Comparison of ENCODE assay signal across 26 cellular contexts in genomic region chr5:133415906-133416305, GRCh38.
"Had no signal": no experiment of that assay in that cellular context is flagged by ENCODE, and none has a peak within 500 bp of the region (broad histone marks: within the 10 kb centered on the region; RNA-seq: fewer than 3 reads in every experiment).

No MANE protein-coding gene starts in this region.

- DNase-seq: stimulated activated CD4-positive, alpha-beta T cell treated with anti-CD3 and anti-CD28 coated beads, Interleukin-2, amount 100 ng/mL, for 48 hours; stimulated activated CD4-positive, alpha-beta T cell treated with anti-CD3 and anti-CD28 coated beads, Interleukin-4, amount 100 ng/mL, for 1 hour; stimulated activated CD4-positive, alpha-beta T cell treated with anti-CD3 and anti-CD28 coated beads, Interleukin-4, amount 100 ng/mL, for 24 hours; stimulated activated CD4-positive, alpha-beta T cell treated with anti-CD3 and anti-CD28 coated beads, Interleukin-4, amount 100 ng/mL, for 4 hours; stimulated activated CD8-positive, alpha-beta memory T cell treated with anti-CD3 and anti-CD28 coated beads, Interleukin-4, amount 100 ng/mL, for 48 hours; stimulated activated naive B cell treated with anti-CD40 and anti-IgM and Interleukin-4, amounts not matched to agents 10 μg/mL and 1 μg/mL and 100 μg/mL, for 72 hours; stimulated activated naive CD4-positive, alpha-beta T cell; stimulated activated naive CD4-positive, alpha-beta T cell treated with Interleukin-2 at 50 U/mL for 16 hours; stimulated activated naive CD8-positive, alpha-beta T cell treated with anti-CD3 and anti-CD28 coated beads, Interleukin-15, amount 100 ng/mL, for 72 hours; stimulated activated naive CD8-positive, alpha-beta T cell treated with anti-CD3 and anti-CD28 coated beads, Interleukin-15, Interleukin-2, amounts not matched to agents 100 U/mL and 50 U/mL, for 24 hours; stomach; substantia nigra; testis; thyroid gland; tibial artery; transverse colon; trophoblast cell; upper lobe of left lung; upper lobe of right lung; uterus had no signal

- H3K27me3 ChIP-seq: suprapubic skin, testis, thyroid gland, tibial nerve, upper lobe of left lung, upper lobe of right lung, uterus, vagina had no signal

- ATAC-seq: stimulated activated effector memory CD8-positive, alpha-beta T cell treated with anti-CD3 and anti-CD28 coated beads, Interleukin-12 subunit alpha, Interleukin-12 subunit beta, amount 100 ng/mL, for 72 hours; stimulated activated memory B cell treated with anti-CD40 and anti-IgM and Interleukin-4, amounts not matched to agents 10 μg/mL and 1 μg/mL and 100 μg/mL, for 72 hours; stimulated activated naive B cell treated with anti-CD40 and anti-IgM and Interleukin-4, amounts not matched to agents 10 μg/mL and 1 μg/mL and 100 μg/mL, for 72 hours; stimulated activated naive CD8-positive, alpha-beta T cell treated with anti-CD3 and anti-CD28 coated beads, Interleukin-15, amount 100 ng/mL, for 72 hours; stimulated activated naive CD8-positive, alpha-beta T cell treated with anti-CD3 and anti-CD28 coated beads, Interleukin-15, Interleukin-2, amounts not matched to agents 100 U/mL and 50 U/mL, for 24 hours; upper lobe of right lung had no signal

- H3K4me3 ChIP-seq: stomach, suprapubic skin, testis, thoracic aorta, thyroid gland, tibial artery, tibial nerve, transverse colon, upper lobe of left lung, upper lobe of right lung, uterus, vagina had no signal

- H3K27ac ChIP-seq: stomach, suprapubic skin, testis, thoracic aorta, thyroid gland, tibial artery, tibial nerve, transverse colon, upper lobe of left lung, upper lobe of right lung, uterus, vagina had no signal
